Comparison of ENCODE assay signal across 1 cellular context in the genomic region with DNA sequence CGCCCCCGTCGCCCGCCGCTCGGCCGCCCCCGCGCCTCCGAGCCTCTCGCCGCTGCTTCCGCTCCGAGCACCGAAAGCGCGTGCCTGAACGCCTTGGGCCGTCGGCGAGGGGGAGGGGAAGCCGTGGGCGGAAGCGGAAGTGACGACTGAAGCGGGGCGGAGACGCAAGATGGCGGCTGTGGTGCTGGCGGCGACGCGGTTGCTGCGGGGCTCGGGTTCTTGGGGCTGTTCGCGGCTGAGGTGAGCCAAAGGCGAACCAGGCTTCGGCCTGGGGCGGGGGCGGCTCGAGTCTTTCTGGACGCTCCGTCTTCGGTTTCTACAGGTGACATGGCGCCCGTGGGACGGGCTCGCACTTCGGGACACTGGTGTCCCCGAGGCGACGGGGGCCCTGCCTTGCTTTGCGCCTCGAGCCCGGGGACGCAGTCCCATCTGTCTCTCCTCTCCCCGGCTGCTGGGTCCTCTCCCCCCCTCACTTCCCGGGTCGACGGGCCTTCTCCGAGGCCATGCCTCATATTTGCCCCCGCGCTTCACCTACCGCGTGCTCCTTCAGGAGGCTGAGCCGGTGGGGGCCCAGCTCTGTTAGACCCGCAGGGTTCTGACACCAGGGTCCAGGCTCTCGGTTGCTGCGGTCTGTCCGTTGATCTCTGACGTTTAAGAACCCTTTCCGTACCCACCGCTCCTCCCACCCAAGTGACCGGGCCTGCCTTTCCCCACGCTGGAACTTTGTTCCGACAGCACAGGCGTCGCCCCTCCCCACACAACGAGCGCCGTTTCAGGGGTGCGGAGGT.
TF ChIP-seq lines count a peak whose summit lies in the region.

Gene ENTR1 (minus strand): TSS at position 115 of the 788 bp plus-strand sequence. CDS start 217 bp downstream, outside the sequence.
A gene with protein sequence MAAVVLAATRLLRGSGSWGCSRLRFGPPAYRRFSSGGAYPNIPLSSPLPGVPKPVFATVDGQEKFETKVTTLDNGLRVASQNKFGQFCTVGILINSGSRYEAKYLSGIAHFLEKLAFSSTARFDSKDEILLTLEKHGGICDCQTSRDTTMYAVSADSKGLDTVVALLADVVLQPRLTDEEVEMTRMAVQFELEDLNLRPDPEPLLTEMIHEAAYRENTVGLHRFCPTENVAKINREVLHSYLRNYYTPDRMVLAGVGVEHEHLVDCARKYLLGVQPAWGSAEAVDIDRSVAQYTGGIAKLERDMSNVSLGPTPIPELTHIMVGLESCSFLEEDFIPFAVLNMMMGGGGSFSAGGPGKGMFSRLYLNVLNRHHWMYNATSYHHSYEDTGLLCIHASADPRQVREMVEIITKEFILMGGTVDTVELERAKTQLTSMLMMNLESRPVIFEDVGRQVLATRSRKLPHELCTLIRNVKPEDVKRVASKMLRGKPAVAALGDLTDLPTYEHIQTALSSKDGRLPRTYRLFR (plus strand): TSS at position 159 of the 788 bp plus-strand sequence. CDS start 11 bp downstream, at position 170.

TF ChIP-seq in HepG2, 621 proteins besides CTCF, POLR2A, EP300 and RAD21 (continued from another document and continues in another):
- TF ChIP-seq MLLT10 (CRISPR knock-in tag; IDR thresholded peaks at IDR 0.05) (no peak), ZNF710 (CRISPR knock-in tag; IDR thresholded peaks at IDR 0.05; ENCODE audit: borderline replicate concordance) (no peak), SKIL (CRISPR knock-in tag; IDR thresholded peaks at IDR 0.05; ENCODE audit: borderline replicate concordance) (no peak; the same call in 1 of the 2 replicates), ZFYVE20 (CRISPR knock-in tag; IDR thresholded peaks at IDR 0.05; ENCODE audit: borderline replicate concordance, low read depth) (peak; percentile 68; the same call in 1 of the 2 replicates), CCAR2 (optimal IDR thresholded peaks at IDR 0.05; ENCODE audit: low read depth, low read length) (no peak), ZSCAN20 (CRISPR knock-in tag; IDR thresholded peaks at IDR 0.05; ENCODE audit: borderline replicate concordance) (peak; percentile 67; the same call in 1 of the 2 replicates), STAG1 (CRISPR knock-in tag; IDR thresholded peaks at IDR 0.05) (no peak), ZNF234 (CRISPR knock-in tag; conservative IDR thresholded peaks at IDR 0.05) (no peak), U2AF2 (IDR thresholded peaks at IDR 0.05; ENCODE audit: low read depth, low read length) (no peak), RAD51 (IDR thresholded peaks at IDR 0.05; ENCODE audit: borderline replicate concordance) (no peak), CBX2 (IDR thresholded peaks at IDR 0.05; ENCODE audit: low read depth, low read length) (no peak), CBX2 (CRISPR knock-in tag; IDR thresholded peaks at IDR 0.05; ENCODE audit: low read depth) (peak; percentile 63; the same call in 1 of the 2 replicates), DMAP1 (CRISPR knock-in tag; IDR thresholded peaks at IDR 0.05) (peak; percentile 89), ZNF770 (CRISPR knock-in tag; IDR thresholded peaks at IDR 0.05) (no peak), HOMEZ (CRISPR knock-in tag; IDR thresholded peaks at IDR 0.05; ENCODE audit: low read depth) (no peak), ZNF383 (CRISPR knock-in tag; IDR thresholded peaks at IDR 0.05; ENCODE audit: borderline replicate concordance) (no peak), GATAD1 (CRISPR knock-in tag; IDR thresholded peaks at IDR 0.05) (peak; percentile 98), ZNF766 (CRISPR knock-in tag; IDR thresholded peaks at IDR 0.05; ENCODE audit: borderline replicate concordance) (no peak), HNRNPLL (IDR thresholded peaks at IDR 0.05; ENCODE audit: low read depth, low read length, poor library complexity, severe bottlenecking) (no peak), SIX1 (CRISPR knock-in tag; IDR thresholded peaks at IDR 0.05; ENCODE audit: borderline replicate concordance) (no peak), ELF1 (CRISPR knock-in tag; IDR thresholded peaks at IDR 0.05) (peak; percentile 90), BCLAF1 (IDR thresholded peaks at IDR 0.05) (no peak), MAFG (CRISPR knock-in tag; IDR thresholded peaks at IDR 0.05) (no peak), ZNF839 (CRISPR knock-in tag; IDR thresholded peaks at IDR 0.05; ENCODE audit: borderline replicate concordance) (no peak), KLF11 (CRISPR knock-in tag; IDR thresholded peaks at IDR 0.05) (no peak), ZNF580 (CRISPR knock-in tag; IDR thresholded peaks at IDR 0.05; ENCODE audit: borderline replicate concordance, low read depth) (0 out of 2 replicates have a peak, but pooled peaks have one; percentile 46), AKNA (CRISPR knock-in tag; IDR thresholded peaks at IDR 0.05; ENCODE audit: borderline replicate concordance) (no peak)
- TF ChIP-seq, protein P1, sequence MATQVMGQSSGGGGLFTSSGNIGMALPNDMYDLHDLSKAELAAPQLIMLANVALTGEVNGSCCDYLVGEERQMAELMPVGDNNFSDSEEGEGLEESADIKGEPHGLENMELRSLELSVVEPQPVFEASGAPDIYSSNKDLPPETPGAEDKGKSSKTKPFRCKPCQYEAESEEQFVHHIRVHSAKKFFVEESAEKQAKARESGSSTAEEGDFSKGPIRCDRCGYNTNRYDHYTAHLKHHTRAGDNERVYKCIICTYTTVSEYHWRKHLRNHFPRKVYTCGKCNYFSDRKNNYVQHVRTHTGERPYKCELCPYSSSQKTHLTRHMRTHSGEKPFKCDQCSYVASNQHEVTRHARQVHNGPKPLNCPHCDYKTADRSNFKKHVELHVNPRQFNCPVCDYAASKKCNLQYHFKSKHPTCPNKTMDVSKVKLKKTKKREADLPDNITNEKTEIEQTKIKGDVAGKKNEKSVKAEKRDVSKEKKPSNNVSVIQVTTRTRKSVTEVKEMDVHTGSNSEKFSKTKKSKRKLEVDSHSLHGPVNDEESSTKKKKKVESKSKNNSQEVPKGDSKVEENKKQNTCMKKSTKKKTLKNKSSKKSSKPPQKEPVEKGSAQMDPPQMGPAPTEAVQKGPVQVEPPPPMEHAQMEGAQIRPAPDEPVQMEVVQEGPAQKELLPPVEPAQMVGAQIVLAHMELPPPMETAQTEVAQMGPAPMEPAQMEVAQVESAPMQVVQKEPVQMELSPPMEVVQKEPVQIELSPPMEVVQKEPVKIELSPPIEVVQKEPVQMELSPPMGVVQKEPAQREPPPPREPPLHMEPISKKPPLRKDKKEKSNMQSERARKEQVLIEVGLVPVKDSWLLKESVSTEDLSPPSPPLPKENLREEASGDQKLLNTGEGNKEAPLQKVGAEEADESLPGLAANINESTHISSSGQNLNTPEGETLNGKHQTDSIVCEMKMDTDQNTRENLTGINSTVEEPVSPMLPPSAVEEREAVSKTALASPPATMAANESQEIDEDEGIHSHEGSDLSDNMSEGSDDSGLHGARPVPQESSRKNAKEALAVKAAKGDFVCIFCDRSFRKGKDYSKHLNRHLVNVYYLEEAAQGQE (IDR thresholded peaks at IDR 0.05; ENCODE audit: borderline replicate concordance in 1 of 2, low read depth in 1 of 2, low read length in 2 of 2) = peak in 1 of 2 experiments; percentile 49; a peak in 1 of 4 replicates
